Comparison of ENCODE assay signal across 8 cellular contexts in the genomic region with DNA sequence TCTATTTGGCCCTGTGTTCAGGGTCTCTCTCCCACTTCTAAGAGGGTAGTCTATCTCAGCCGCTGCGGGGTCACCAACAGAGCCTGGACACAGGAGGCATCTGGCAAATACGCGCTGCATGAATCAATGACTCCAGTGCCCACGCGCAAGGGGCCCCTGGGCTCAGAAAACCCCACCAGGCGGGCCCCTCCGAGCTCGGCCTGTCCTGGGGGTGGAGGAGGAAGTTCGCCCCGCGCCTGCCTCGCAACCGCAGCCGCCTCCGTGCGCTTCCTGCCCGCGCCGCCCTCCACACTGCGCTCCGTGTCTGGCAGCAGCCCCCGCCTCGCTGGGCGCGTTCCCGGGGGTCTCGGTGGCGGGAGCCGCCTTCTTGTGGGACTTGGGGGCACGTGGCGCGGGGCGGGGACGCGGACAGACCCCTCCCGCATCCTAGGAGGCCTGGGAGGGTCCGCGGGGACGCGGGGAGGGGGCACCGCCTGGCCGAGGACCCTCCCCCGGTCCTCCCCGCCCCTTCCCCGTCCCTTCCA. TPM values are rescaled to one million over a fixed set of nuclear protein-coding genes. Genes with fewer than 3 reads are reported as not detected.
DNase-seq lines count a peak whose midpoint lies in the region; ATAC-seq and TF ChIP-seq lines count a peak whose summit lies in the region.

No MANE protein-coding gene starts in this region.

- H3K9me3 ChIP-seq in DOHH2 (ENCODE audit: control insufficient read depth, insufficient read depth, low read length) (no peaks in the 10 kb centered on the region), lower lobe of right lung (no peaks in the 10 kb centered on the region)

- H3K36me3 ChIP-seq in DOHH2 (ENCODE audit: control insufficient read depth, low read length) (peaks cover 5% of the 10 kb centered on the region; the same call in 1 of the 2 replicates), lower lobe of right lung (peaks cover 4% of the 10 kb centered on the region)

- H3K4me1 Mint-ChIP-seq in brain = peaks cover 44% of the 10 kb centered on the region

- H4K20me1 ChIP-seq in DOHH2 (ENCODE audit: control insufficient read depth, insufficient read depth, low read depth, low read length) = peaks cover 15% of the 10 kb centered on the region; the same call in 1 of the 2 replicates

- peak overlapping the region in 3 of 5 experiments; percentile 37 to 72 (median 57) for H3K27ac Mint-ChIP-seq in brain

- peaks cover 36% of the 10 kb centered on the region for H3K79me2 ChIP-seq in DOHH2 (ENCODE audit: control insufficient read depth, low read length)

- TF ChIP-seq CTCF in DOHH2 (IDR thresholded peaks at IDR 0.05; ENCODE audit: low read depth, low read length, poor library complexity, severe bottlenecking) (no peak), brain (conservative IDR thresholded peaks at IDR 0.05) (no peak), lower lobe of right lung (IDR thresholded peaks at IDR 0.05) (no peak)

- no peaks in the 10 kb centered on the region for H3K9me2 ChIP-seq in DOHH2 (replicated peaks; ENCODE audit: control insufficient read depth, low read length)

- H3K4me3 ChIP-seq in DOHH2 (ENCODE audit: low read length) = peak overlapping the region; percentile 77
- peak overlapping the region; percentile 77 for H3K4me3 ChIP-seq in lower lobe of right lung

- H3K27me3 ChIP-seq in DOHH2 (ENCODE audit: control insufficient read depth, low read length) (peaks cover 23% of the 10 kb centered on the region), lower lobe of right lung (ENCODE audit: low read depth) (no peaks in the 10 kb centered on the region)

- DNase-seq in T-helper 9 cell = peak; percentile 54
- DNase-seq in lower lobe of right lung = peak; percentile 78
- peak; percentile 69 for DNase-seq in stimulated activated CD8-positive, alpha-beta memory T cell treated with anti-CD3 and anti-CD28 coated beads, Interleukin-4, amount 100 ng/mL, for 48 hours
- no peak for DNase-seq in NK-92 treated with Interleukin-12 subunit alpha and Interleukin-12 subunit beta, amount 100 ng/mL, for 24 hours (lab: John Stamatoyannopoulos, UW)

- peak overlapping the region; percentile 93 for H3K4me2 ChIP-seq in DOHH2 (ENCODE audit: low read length)

- no peaks in the 10 kb centered on the region for H3K36me3 Mint-ChIP-seq in brain

- ATAC-seq in HG02973 (IDR thresholded peaks at IDR 0.05; ENCODE audit: unreplicated experiment) (peak; percentile 19), lower lobe of right lung (peak; percentile 54 to 61), GM21367 (IDR thresholded peaks at IDR 0.05; ENCODE audit: unreplicated experiment) (no peak)

- H3K9me3 Mint-ChIP-seq in brain = no peaks in the 10 kb centered on the region

- peaks cover 3% of the 10 kb centered on the region for H3F3A ChIP-seq in DOHH2 (ENCODE audit: control insufficient read depth, insufficient read depth)

- no peak overlapping the region for H3K27ac ChIP-seq in DOHH2 (ENCODE audit: low read depth, low read length)
- H3K27ac ChIP-seq in lower lobe of right lung = peak overlapping the region; percentile 86

- peak overlapping the region; percentile 61 to 82 (median 77) for H3K4me3 Mint-ChIP-seq in brain

- intact Hi-C loops in lower lobe of right lung (cut with DNase I) = no loop called here

- peaks cover 34% of the 10 kb centered on the region for H3K4me1 ChIP-seq in DOHH2 (ENCODE audit: control insufficient read depth, low read length)
- peaks cover 50% of the 10 kb centered on the region for H3K4me1 ChIP-seq in lower lobe of right lung

- H3K27me3 Mint-ChIP-seq in brain = peaks cover 10% of the 10 kb centered on the region

RNA-seq across cellular contexts. Expression of a gene that starts 0.8 kb away (rescaled TPM):
- 59.3 TPM for polyA plus RNA-seq in brain (ENCODE audit: insufficient read depth, low read depth, low replicate concordance)
- 47.6 TPM for total RNA-seq in lower lobe of right lung
